20 cellular contexts compared by ENCODE assay signal in genomic region chr5:67476531-67476930, GRCh38.
DNase-seq lines count a peak whose midpoint lies in the region; ATAC-seq, FAIRE-seq and TF ChIP-seq lines count a peak whose summit lies in the region.
"Had no signal": no experiment of that assay in that cellular context is flagged by ENCODE, and none has a peak within 500 bp of the region (broad histone marks: within the 10 kb centered on the region; RNA-seq: fewer than 3 reads in every experiment).

No MANE protein-coding gene starts in this region.

- H3K4me1 ChIP-seq in lower lobe of right lung (no peaks in the 10 kb centered on the region), small intestine (ENCODE audit: control insufficient read depth in 2 of 2, insufficient read depth in 1 of 2, low read depth in 1 of 2, low read length in 1 of 2) (no peaks in the 10 kb centered on the region)
- H3K4me1 ChIP-seq: upper lobe of right lung had no signal

- FAIRE-seq in small intestine (lab: Jason Lieb, UNC), result no peak
- FAIRE-seq: K562 had no signal

- peak in 1 of 2 donors; percentile 55 for ATAC-seq in lower lobe of right lung
- ATAC-seq in GM21723 (IDR thresholded peaks at IDR 0.05; ENCODE audit: unreplicated experiment), result no peak
- ATAC-seq in HG03571 (IDR thresholded peaks at IDR 0.05; ENCODE audit: unreplicated experiment), result no peak
- ATAC-seq in HG02571 (IDR thresholded peaks at IDR 0.05; ENCODE audit: unreplicated experiment), result no peak
- ATAC-seq: activated CD8-positive, alpha-beta memory T cell treated with anti-CD3 and anti-CD28 coated beads, Interleukin-2, amount 10 ng/mL, durations not matched to agents 7 days and 5 days; K562; upper lobe of right lung had no signal

- H3K9me3 ChIP-seq in lower lobe of right lung (no peaks in the 10 kb centered on the region), small intestine (ENCODE audit: control insufficient read depth, low read depth) (no peaks in the 10 kb centered on the region)
- H3K9me3 ChIP-seq: upper lobe of right lung had no signal

- 74 to 84% (median 76%) methylated on average over 3 of the region's 3 CpGs for WGBS in small intestine, 3 donors

- DNase-seq in AG08395 (ENCODE audit: low spot score), result peak; percentile 36
- DNase-seq in H4 (ENCODE audit: low spot score), result peak; percentile 29
- peak; percentile 83 for DNase-seq in dedifferentiated amniotic fluid mesenchymal stem cell (ENCODE audit: extremely low spot score)
- DNase-seq in lower lobe of right lung, result no peak
- DNase-seq in small intestine, result no peak
- DNase-seq: activated CD4-positive, CD25-positive, alpha-beta regulatory T cell; activated CD8-positive, alpha-beta memory T cell treated with anti-CD3 and anti-CD28 coated beads, Interleukin-2, amount 10 ng/mL, durations not matched to agents 7 days and 5 days; activated effector memory CD4-positive, alpha-beta T cell treated with Interleukin-2 at 50 U/mL for 16 hours; NCI-H2029 treated with DMSO at 0.1 percent for 48 hours; NCI-H524 treated with DMSO at 0.1 percent for 48 hours; nephron progenitor cell; SIG-M5; stimulated activated CD4-positive, alpha-beta T cell treated with anti-CD3 and anti-CD28 coated beads, Interleukin-15, amount 100 ng/mL, for 24 hours; stimulated activated naive CD4-positive, alpha-beta T cell treated with Interleukin-2 at 50 U/mL for 16 hours; upper lobe of right lung had no signal

- H3K27me3 ChIP-seq in lower lobe of right lung (ENCODE audit: low read depth) (no peaks in the 10 kb centered on the region), small intestine (ENCODE audit: control insufficient read depth in 2 of 2, insufficient read depth in 2 of 2, low read length in 2 of 2) (no peaks in the 10 kb centered on the region)
- H3K27me3 ChIP-seq: upper lobe of right lung had no signal

- H3K27ac ChIP-seq in lower lobe of right lung (peak overlapping the region; percentile 42), small intestine (ENCODE audit: low read depth in 1 of 2, low read length in 1 of 2) (no peak overlapping the region)
- H3K27ac ChIP-seq: HL-60, upper lobe of right lung had no signal

- H3K36me3 ChIP-seq in lower lobe of right lung (no peaks in the 10 kb centered on the region), small intestine (ENCODE audit: control insufficient read depth in 2 of 2, insufficient read depth in 2 of 2, low read length in 2 of 2) (no peaks in the 10 kb centered on the region)
- H3K36me3 ChIP-seq: upper lobe of right lung had no signal

- H3K4me3 ChIP-seq in lower lobe of right lung (no peak overlapping the region), small intestine (ENCODE audit: low read depth in 1 of 2, low read length in 2 of 2) (no peak overlapping the region)
- H3K4me3 ChIP-seq: K562, upper lobe of right lung had no signal

- intact Hi-C loops in lower lobe of right lung (cut with DNase I), result no loop called here

- no peak for TF ChIP-seq CTCF in lower lobe of right lung (IDR thresholded peaks at IDR 0.05)

Comparison
In these comparisons a context has a peak if more than half of its experiments do, and no peak if none do; other contexts are left out.
1. DNase-seq: peak in AG08395 (single experiment), H4 (single experiment) and dedifferentiated amniotic fluid mesenchymal stem cell (single experiment); none in lower lobe of right lung (single experiment) and small intestine (single experiment).